In genomic region chr4:153467897-153468262, GRCh38 we compare ENCODE assay signal across 8 cellular contexts. TPM values are rescaled to one million over a fixed set of nuclear protein-coding genes. Genes with fewer than 3 reads are reported as not detected.
DNase-seq lines count a peak whose midpoint lies in the region; ATAC-seq and TF ChIP-seq lines count a peak whose summit lies in the region.

No MANE protein-coding gene starts in this region.

- peaks cover 44% of the 10 kb centered on the region for H3K36me3 Mint-ChIP-seq in activated naive CD8-positive, alpha-beta T cell treated with anti-CD3 and anti-CD28 coated beads, Interleukin-2, amount 50 U/mL, for 24 hours (ENCODE audit: low read depth)

- ATAC-seq in activated naive CD8-positive, alpha-beta T cell treated with anti-CD3 and anti-CD28 coated beads, Interleukin-2, amount 50 U/mL, for 24 hours, result no peak
- ATAC-seq in lower lobe of right lung (no peak), aorta (ENCODE audit: low FRiP score) (no peak), HG03469 (IDR thresholded peaks at IDR 0.05; ENCODE audit: unreplicated experiment) (no peak)

- TF ChIP-seq CTCF in lower lobe of right lung (IDR thresholded peaks at IDR 0.05), result no peak

- H3K4me1 ChIP-seq in lower lobe of right lung, result peaks cover 50% of the 10 kb centered on the region
- H3K4me1 ChIP-seq in aorta (ENCODE audit: control insufficient read depth in 1 of 2, insufficient read depth in 2 of 2, low read length in 2 of 2), result no peaks in the 10 kb centered on the region

- intact Hi-C loops in lower lobe of right lung (cut with DNase I), result no loop called here
- intact Hi-C loops in aorta (cut with DNase I), result loop anchor here (2.0 to 10.0 kb wide), 6 partner anchors 84 to 126 kb away; partner anchors contain the start of gene MND1 (in 2 of the 2)

- no peaks in the 10 kb centered on the region for H3K27me3 Mint-ChIP-seq in activated naive CD8-positive, alpha-beta T cell treated with anti-CD3 and anti-CD28 coated beads, Interleukin-2, amount 50 U/mL, for 24 hours

- WGBS in aorta, 2 donors, result 12% methylated on average over 4 of the region's 4 CpGs

- peak overlapping the region; percentile 39 for H3K27ac ChIP-seq in lower lobe of right lung
- H3K27ac ChIP-seq in aorta (ENCODE audit: low read depth in 1 of 2, low read length in 2 of 2), result no peak overlapping the region

- H3K9me3 ChIP-seq in lower lobe of right lung (no peaks in the 10 kb centered on the region), aorta (ENCODE audit: control insufficient read depth, low read length) (no peaks in the 10 kb centered on the region)

- H3K4me1 Mint-ChIP-seq in activated naive CD8-positive, alpha-beta T cell treated with anti-CD3 and anti-CD28 coated beads, Interleukin-2, amount 50 U/mL, for 24 hours, result peaks cover 71% of the 10 kb centered on the region

- peak overlapping the region; percentile 87 for H3K27ac Mint-ChIP-seq in activated naive CD8-positive, alpha-beta T cell treated with anti-CD3 and anti-CD28 coated beads, Interleukin-2, amount 50 U/mL, for 24 hours

- H3K4me3 ChIP-seq in lower lobe of right lung (peak overlapping the region; percentile 88), aorta (ENCODE audit: low read length in 2 of 2) (peak overlapping the region; percentile 16 to 86)

- H3K27me3 ChIP-seq in lower lobe of right lung (ENCODE audit: low read depth) (no peaks in the 10 kb centered on the region), aorta (ENCODE audit: control insufficient read depth in 1 of 2, insufficient read depth in 2 of 2, low read length in 1 of 2) (no peaks in the 10 kb centered on the region)

- peak in 4 of 6 experiments; percentile 12 to 56 (median 26) for DNase-seq in stimulated activated naive CD4-positive, alpha-beta T cell (lab: John Stamatoyannopoulos, UW)
- no peak for DNase-seq in stimulated activated naive CD4-positive, alpha-beta T cell treated with Interleukin-2 at 50 U/mL for 16 hours (lab: John Stamatoyannopoulos, UW)
- no peak for DNase-seq in activated naive CD8-positive, alpha-beta T cell treated with anti-CD3 and anti-CD28 coated beads, Interleukin-2, amount 50 U/mL, for 24 hours
- no peak for DNase-seq in lower lobe of right lung
- no peak for DNase-seq in aorta
- DNase-seq in D341Med (ENCODE audit: low spot score), result no peak
- DNase-seq in SW 1271 (lab: John Stamatoyannopoulos, UW), result no peak

- no peaks in the 10 kb centered on the region for H3K9me3 Mint-ChIP-seq in activated naive CD8-positive, alpha-beta T cell treated with anti-CD3 and anti-CD28 coated beads, Interleukin-2, amount 50 U/mL, for 24 hours

- H3K4me3 Mint-ChIP-seq in activated naive CD8-positive, alpha-beta T cell treated with anti-CD3 and anti-CD28 coated beads, Interleukin-2, amount 50 U/mL, for 24 hours, result peak overlapping the region; percentile 88

- H3K36me3 ChIP-seq in lower lobe of right lung (no peaks in the 10 kb centered on the region), aorta (ENCODE audit: control insufficient read depth in 1 of 2, insufficient read depth in 2 of 2, low read length in 1 of 2) (no peaks in the 10 kb centered on the region)

RNA-seq across cellular contexts. Expression of gene TMEM131L, which starts 1.7 kb away (rescaled TPM):
- total RNA-seq in lower lobe of right lung, result 21.7 TPM
- 10 to 100 TPM; 20.1 to 22.5 TPM for total RNA-seq in aorta
- polyA plus RNA-seq in aorta, result 10 to 100 TPM in 1 of 2 donors, 1 to 10 TPM in 1; 2.0 to 14.8 TPM

Comparison
In these comparisons a context has a peak if more than half of its experiments do, and no peak if none do; other contexts are left out.
1. DNase-seq: peak in stimulated activated naive CD4-positive, alpha-beta T cell (4 of 6); none in stimulated activated naive CD4-positive, alpha-beta T cell treated with Interleukin-2 at 50 U/mL for 16 hours (single experiment), activated naive CD8-positive, alpha-beta T cell treated with anti-CD3 and anti-CD28 coated beads, Interleukin-2, amount 50 U/mL, for 24 hours (single experiment), lower lobe of right lung (single experiment), aorta (0 of 2), D341Med (single experiment) and SW 1271 (0 of 2).